ENCODE assay signal across 11 cellular contexts in the genomic region with DNA sequence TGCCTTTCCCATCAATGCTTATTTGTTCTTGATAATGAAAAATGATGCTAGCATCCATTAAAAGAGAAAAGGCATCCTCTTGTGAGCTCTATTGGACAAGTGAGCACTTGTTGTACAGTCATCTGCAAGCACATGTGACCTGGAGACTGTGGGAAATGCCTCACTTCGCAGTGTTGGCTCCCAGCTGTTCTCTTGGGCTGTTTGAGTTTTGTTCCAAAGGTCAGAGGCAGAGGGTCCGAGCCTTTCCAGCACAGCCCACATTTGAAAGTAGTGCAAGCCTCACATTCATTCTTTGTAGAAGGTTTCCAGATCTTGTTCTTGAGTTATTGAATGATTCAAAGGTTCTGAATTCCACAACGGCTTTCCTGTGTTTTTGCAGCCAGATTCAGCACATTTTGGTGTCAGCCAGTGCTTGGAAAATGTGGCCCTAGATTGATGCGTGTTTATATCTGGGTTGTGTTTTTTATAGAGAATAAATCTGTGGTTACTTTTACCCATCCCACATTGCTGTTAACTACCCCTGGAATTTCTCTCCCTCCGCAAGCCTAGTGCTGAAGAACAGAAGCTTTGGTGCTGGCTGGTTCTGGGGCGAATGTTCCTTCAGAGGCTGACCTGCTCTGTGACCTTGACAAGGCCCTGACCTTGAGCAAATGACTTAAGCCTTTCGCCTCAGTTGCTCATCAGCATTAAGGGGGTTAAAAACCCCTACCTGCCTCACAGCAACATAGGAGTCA. TPM values are rescaled to one million over a fixed set of nuclear protein-coding genes. Genes with fewer than 3 reads are reported as not detected.
DNase-seq lines count a peak whose midpoint lies in the region; ATAC-seq, FAIRE-seq and TF ChIP-seq lines count a peak whose summit lies in the region.
"Had no signal": no experiment of that assay in that cellular context is flagged by ENCODE, and none has a peak within 500 bp of the region (broad histone marks: within the 10 kb centered on the region; RNA-seq: fewer than 3 reads in every experiment).

No MANE protein-coding gene starts in this region.

- DNase-seq in GM23338 (ENCODE audit: low spot score) (no peak), NCI-H526 (lab: John Stamatoyannopoulos, UW) (peak; percentile 76 to 79), fibroblast of the aortic adventitia (ENCODE audit: low read depth) (peak; percentile 75), progenitor cell of endocrine pancreas (ENCODE audit: low spot score, unreplicated experiment) (peak; percentile 18), left ventricle myocardium inferior (no peak), HTR-8/SVneo (ENCODE audit: insufficient read length, low spot score) (no peak)
- DNase-seq in activated naive CD4-positive, alpha-beta T cell treated with Interleukin-2 at 50 U/mL for 16 hours: no peak
- DNase-seq: GDM1, mesendoderm had no signal

- no peaks in the 10 kb centered on the region for H3K27me3 ChIP-seq in GM23338 (ENCODE audit: insufficient read depth)
- peaks cover 70% of the 10 kb centered on the region for H3K27me3 ChIP-seq in left ventricle myocardium inferior (ENCODE audit: low read depth)
- H3K27me3 ChIP-seq: cardiac muscle cell had no signal

- H3K4me1 ChIP-seq in GM23338 (ENCODE audit: insufficient read depth) (peaks cover 28% of the 10 kb centered on the region), left ventricle myocardium inferior (no peaks in the 10 kb centered on the region)

- H4K20me1 ChIP-seq in GM23338 (replicated peaks; ENCODE audit: insufficient read depth): no peaks in the 10 kb centered on the region

- H3K27me3 Mint-ChIP-seq in GM23338 (ENCODE audit: insufficient read depth, low read depth, poor library complexity) (peaks cover 13% of the 10 kb centered on the region), progenitor cell of endocrine pancreas (no peaks in the 10 kb centered on the region)

- no peaks in the 10 kb centered on the region for H3K9me2 ChIP-seq in GM23338 (ENCODE audit: insufficient read depth)

- H3K27ac ChIP-seq in GM23338 (ENCODE audit: low read depth) (peak overlapping the region; percentile 83), left ventricle myocardium inferior (replicated peaks) (no peak overlapping the region)
- H3K27ac ChIP-seq: cardiac muscle cell had no signal

- H3K27ac Mint-ChIP-seq in GM23338: peak overlapping the region; percentile 32; the same call in 1 of the 2 replicates
- peak overlapping the region; percentile 97 for H3K27ac Mint-ChIP-seq in progenitor cell of endocrine pancreas

- no peaks in the 10 kb centered on the region for H3K9me3 ChIP-seq in left ventricle myocardium inferior (replicated peaks)

- H3K4me1 Mint-ChIP-seq in GM23338 (peaks cover 55% of the 10 kb centered on the region), progenitor cell of endocrine pancreas (ENCODE audit: low read depth) (peaks cover 39% of the 10 kb centered on the region)

- no peaks in the 10 kb centered on the region; the same call in 2 of the 3 replicates for H3K9me3 Mint-ChIP-seq in GM23338
- H3K9me3 Mint-ChIP-seq in progenitor cell of endocrine pancreas (ENCODE audit: low read depth): no peaks in the 10 kb centered on the region

- H3K4me2 ChIP-seq in GM23338: no peak overlapping the region

- TF ChIP-seq CTCF in GM23338 (conservative IDR thresholded peaks at IDR 0.05; ENCODE audit: low read depth in 2 of 2) (no peak), fibroblast of the aortic adventitia (IDR thresholded peaks at IDR 0.05; ENCODE audit: insufficient read depth, low read length) (no peak), progenitor cell of endocrine pancreas (IDR thresholded peaks at IDR 0.05; ENCODE audit: unreplicated experiment) (no peak), left ventricle myocardium inferior (IDR thresholded peaks at IDR 0.05; ENCODE audit: borderline replicate concordance) (no peak)

- peaks cover 17% of the 10 kb centered on the region for H3F3A ChIP-seq in GM23338 (replicated peaks; ENCODE audit: low read depth)

- no peak overlapping the region for H3K4me3 ChIP-seq in GM23338
- no peak overlapping the region for H3K4me3 ChIP-seq in fibroblast of the aortic adventitia (ENCODE audit: low read depth, low read length)
- H3K4me3 ChIP-seq in left ventricle myocardium inferior: no peak overlapping the region
- H3K4me3 ChIP-seq: cardiac muscle cell had no signal

- H3K4me3 Mint-ChIP-seq in GM23338 (no peak overlapping the region), progenitor cell of endocrine pancreas (ENCODE audit: low read depth) (peak overlapping the region; percentile 5)

- ATAC-seq in GM23338: no peak
- ATAC-seq in GM18502 (IDR thresholded peaks at IDR 0.05; ENCODE audit: poor library complexity, unreplicated experiment): no peak

- H3K36me3 ChIP-seq in GM23338 (ENCODE audit: insufficient read depth): no peaks in the 10 kb centered on the region
- H3K36me3 ChIP-seq in left ventricle myocardium inferior: no peaks in the 10 kb centered on the region
- H3K36me3 ChIP-seq: cardiac muscle cell had no signal

- intact Hi-C loops in left ventricle myocardium inferior (cut with micrococcal nuclease): no loop called here

- no peak for FAIRE-seq in HTR-8/SVneo (lab: Jason Lieb, UNC)

- H3K36me3 Mint-ChIP-seq in GM23338 (ENCODE audit: low read depth) (peaks cover 46% of the 10 kb centered on the region), progenitor cell of endocrine pancreas (ENCODE audit: insufficient read depth) (peaks cover 21% of the 10 kb centered on the region)

- no peak overlapping the region for H2AFZ ChIP-seq in GM23338

- H3K79me2 ChIP-seq in GM23338 (replicated peaks; ENCODE audit: insufficient read depth): peaks cover 19% of the 10 kb centered on the region

TF ChIP-seq in GM23338, 12 proteins besides CTCF, POLR2A, EP300 and RAD21:
- TF ChIP-seq, protein P1, sequence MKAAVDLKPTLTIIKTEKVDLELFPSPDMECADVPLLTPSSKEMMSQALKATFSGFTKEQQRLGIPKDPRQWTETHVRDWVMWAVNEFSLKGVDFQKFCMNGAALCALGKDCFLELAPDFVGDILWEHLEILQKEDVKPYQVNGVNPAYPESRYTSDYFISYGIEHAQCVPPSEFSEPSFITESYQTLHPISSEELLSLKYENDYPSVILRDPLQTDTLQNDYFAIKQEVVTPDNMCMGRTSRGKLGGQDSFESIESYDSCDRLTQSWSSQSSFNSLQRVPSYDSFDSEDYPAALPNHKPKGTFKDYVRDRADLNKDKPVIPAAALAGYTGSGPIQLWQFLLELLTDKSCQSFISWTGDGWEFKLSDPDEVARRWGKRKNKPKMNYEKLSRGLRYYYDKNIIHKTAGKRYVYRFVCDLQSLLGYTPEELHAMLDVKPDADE (IDR thresholded peaks at IDR 0.05): no peak
- no peak for TF ChIP-seq CREB1 (CRISPR knock-in tag; IDR thresholded peaks at IDR 0.05; ENCODE audit: low read depth)

RNA-seq across cellular contexts. Expression of a gene that starts 49.8 kb away (rescaled TPM):
- total RNA-seq in GM23338 (2014; rRNA removed; shearing (Covaris generic)): 142 TPM in 2 replicates
- 58.1 and 64.1 TPM in 2 replicates for polyA plus RNA-seq in GM23338 (2016; fragmentation: Nextera tagmentation; extraction: Ambion mirVana)
- total RNA-seq in fibroblast of the aortic adventitia (ENCODE audit: low replicate concordance) (2.1 TPM in 1 of 2 replicates, not detected in the other), progenitor cell of endocrine pancreas (545 and 586 TPM in 2 replicates), left ventricle myocardium inferior (0.11 TPM)

RNA-seq across cellular contexts. Expression of a gene that starts 56.5 kb away (rescaled TPM):
- 18.8 and 23.2 TPM in 2 replicates for total RNA-seq in GM23338 (2014; rRNA removed; shearing (Covaris generic))
- 5.5 and 7.2 TPM in 2 replicates for polyA plus RNA-seq in GM23338 (2016; fragmentation: Nextera tagmentation; extraction: Ambion mirVana)
- total RNA-seq in fibroblast of the aortic adventitia (ENCODE audit: low replicate concordance) (15.5 and 22.4 TPM in 2 replicates), progenitor cell of endocrine pancreas (14.1 and 14.8 TPM in 2 replicates), left ventricle myocardium inferior (10.5 TPM)

Comparison
In these comparisons a context has a peak if more than half of its experiments do, and no peak if none do; other contexts are left out.
1. DNase-seq: peak in NCI-H526 (2 of 2), fibroblast of the aortic adventitia (single experiment) and progenitor cell of endocrine pancreas (single experiment); none in GM23338 (single experiment), left ventricle myocardium inferior (single experiment), activated naive CD4-positive, alpha-beta T cell treated with Interleukin-2 at 50 U/mL for 16 hours (single experiment) and HTR-8/SVneo (single experiment).
2. RNA of a gene that starts 49.8 kb away (total RNA-seq): 545 to 586 TPM in progenitor cell of endocrine pancreas and 142 TPM in GM23338; 0.11 TPM in left ventricle myocardium inferior (single experiment) and 2.1 TPM in fibroblast of the aortic adventitia; every median in the first group is over 10 times any median in the second.